ENCODE assay signal across 2 cellular contexts in genomic region chr22:23519442-23520177, GRCh38.
TF ChIP-seq lines count a peak whose summit lies in the region.

No MANE protein-coding gene starts in this region.

TF ChIP-seq in A549, 52 proteins besides CTCF, POLR2A, EP300 and RAD21 (continued from another document):
- TF ChIP-seq ELK1 (IDR thresholded peaks at IDR 0.05; ENCODE audit: low read depth, low read length) (no peak), FOSL2 (IDR thresholded peaks at IDR 0.05) (no peak), FOSL2 (CRISPR knock-in tag; IDR thresholded peaks at IDR 0.05) (no peak), JUN (IDR thresholded peaks at IDR 0.05) (no peak), POLR2AphosphoS2 (conservative IDR thresholded peaks at IDR 0.05; ENCODE audit: low read length) (no peak), RCOR1 (IDR thresholded peaks at IDR 0.05; ENCODE audit: low read depth, low read length) (no peak), USF2 (IDR thresholded peaks at IDR 0.05) (no peak), HEYL (CRISPR knock-in tag; IDR thresholded peaks at IDR 0.05) (no peak), ZSCAN20 (CRISPR knock-in tag; IDR thresholded peaks at IDR 0.05) (no peak), ESRRA (IDR thresholded peaks at IDR 0.05; ENCODE audit: borderline replicate concordance, low read length) (no peak)
TF ChIP-seq in A549: peak in this region for 0.

TF ChIP-seq in SK-N-SH, 30 proteins besides CTCF, POLR2A, EP300 and RAD21 (continued from another document):
- TF ChIP-seq RXRA (IDR thresholded peaks at IDR 0.05; ENCODE audit: borderline replicate concordance, low read depth) (no peak), USF2 (IDR thresholded peaks at IDR 0.05; ENCODE audit: borderline replicate concordance, low read depth, low read length) (no peak), TCF12 (IDR thresholded peaks at IDR 0.05) (no peak), TAF1 (IDR thresholded peaks at IDR 0.05; ENCODE audit: borderline replicate concordance, low read depth, low read length) (no peak), FOXJ3 (CRISPR knock-in tag; IDR thresholded peaks at IDR 0.05) (no peak)
